ENCODE assay signal across 9 cellular contexts in genomic region chr4:1216869-1217294, GRCh38. TPM values are rescaled to one million over a fixed set of nuclear protein-coding genes. Genes with fewer than 3 reads are reported as not detected.
A peak's percentile ranks its signal among the peaks of the same experiment; 100 is the strongest.
DNase-seq lines count a peak whose midpoint lies in the region; ATAC-seq and TF ChIP-seq lines count a peak whose summit lies in the region.
"Had no signal": no experiment of that assay in that cellular context is flagged by ENCODE, and none has a peak within 500 bp of the region (broad histone marks: within the 10 kb centered on the region; RNA-seq: fewer than 3 reads in every experiment).

No MANE protein-coding gene starts in this region.

- H3K36me3 ChIP-seq in CD4-positive, alpha-beta memory T cell (ENCODE audit: insufficient read depth, low read length): peaks cover 19% of the 10 kb centered on the region
- no peaks in the 10 kb centered on the region for H3K36me3 ChIP-seq in uterus
- no peaks in the 10 kb centered on the region for H3K36me3 ChIP-seq in smooth muscle cell (ENCODE audit: low read depth)

- TF ChIP-seq POLR2A in uterus (IDR thresholded peaks at IDR 0.05): no peak

- H3K4me1 ChIP-seq in CD4-positive, alpha-beta memory T cell (ENCODE audit: insufficient read depth, low read length): peaks cover 40% of the 10 kb centered on the region
- peaks cover 4 to 29% of the 10 kb centered on the region in 2 donors for H3K4me1 ChIP-seq in uterus
- H3K4me1 ChIP-seq in smooth muscle cell (ENCODE audit: low read depth): no peaks in the 10 kb centered on the region

- H3K4me2 ChIP-seq in smooth muscle cell: no peak overlapping the region

- intact Hi-C loops in CD4-positive, alpha-beta memory T cell (cut with micrococcal nuclease): loop anchor here (1.0 to 2.0 kb wide), 2 partner anchors 14 to 50 kb away; no protein-coding TSS in a partner anchor
- intact Hi-C loops in uterus (cut with DNase I; ENCODE audit: low total_unique reads): no loop called here

- peaks cover 25 to 58% (median 36%) of the 10 kb centered on the region in 4 donors for H3K4me1 Mint-ChIP-seq in CD4-positive, alpha-beta memory T cell
- H3K4me1 Mint-ChIP-seq in natural killer cell treated with Interleukin-12 subunit alpha and Interleukin-12 subunit beta and Interleukin-15 and Interleukin-18, amount 100 ng/mL, for 72 hours (ENCODE audit: low read depth in 2 of 2): peaks cover 33 to 43% of the 10 kb centered on the region in 2 donors

- no peaks in the 10 kb centered on the region for H3K9me3 ChIP-seq in CD4-positive, alpha-beta memory T cell (ENCODE audit: control insufficient read depth in 1 of 2, low read length in 2 of 2)
- H3K9me3 ChIP-seq in uterus (no peaks in the 10 kb centered on the region), smooth muscle cell (replicated peaks; ENCODE audit: low read depth) (no peaks in the 10 kb centered on the region)

- H3F3A ChIP-seq in smooth muscle cell (ENCODE audit: low read depth): no peaks in the 10 kb centered on the region

- H3K27ac Mint-ChIP-seq in CD4-positive, alpha-beta memory T cell: peak overlapping the region; percentile 8 to 86 (median 67)
- H3K27ac Mint-ChIP-seq in natural killer cell treated with Interleukin-12 subunit alpha and Interleukin-12 subunit beta and Interleukin-15 and Interleukin-18, amount 100 ng/mL, for 72 hours: peak overlapping the region; percentile 67 to 71
- H3K27ac Mint-ChIP-seq: nephron progenitor cell had no signal

- H2AFZ ChIP-seq in smooth muscle cell (ENCODE audit: low read depth): no peak overlapping the region

- peak overlapping the region; percentile 29 for H3K27ac ChIP-seq in CD4-positive, alpha-beta memory T cell (ENCODE audit: low read depth, low read length)
- H3K27ac ChIP-seq in uterus (peak overlapping the region in 1 of 2 donors; percentile 45), smooth muscle cell (ENCODE audit: low read depth) (no peak overlapping the region)

- peaks cover 0 to 2% (median 0%) of the 10 kb centered on the region in 8 donors for H3K9me3 Mint-ChIP-seq in CD4-positive, alpha-beta memory T cell
- no peaks in the 10 kb centered on the region for H3K9me3 Mint-ChIP-seq in natural killer cell treated with Interleukin-12 subunit alpha and Interleukin-12 subunit beta and Interleukin-15 and Interleukin-18, amount 100 ng/mL, for 72 hours
- H3K9me3 Mint-ChIP-seq: nephron progenitor cell had no signal

- H3K36me3 Mint-ChIP-seq in CD4-positive, alpha-beta memory T cell: peaks cover 24 to 36% of the 10 kb centered on the region in 2 donors
- H3K36me3 Mint-ChIP-seq in natural killer cell treated with Interleukin-12 subunit alpha and Interleukin-12 subunit beta and Interleukin-15 and Interleukin-18, amount 100 ng/mL, for 72 hours: peaks cover 9% of the 10 kb centered on the region

- H3K4me3 ChIP-seq in CD4-positive, alpha-beta memory T cell (ENCODE audit: low read length in 2 of 2): peak overlapping the region in 1 of 2 donors; percentile 57
- no peak overlapping the region for H3K4me3 ChIP-seq in uterus
- H3K4me3 ChIP-seq in smooth muscle cell: no peak overlapping the region

- H3K27me3 Mint-ChIP-seq in CD4-positive, alpha-beta memory T cell: no peaks in the 10 kb centered on the region
- no peaks in the 10 kb centered on the region for H3K27me3 Mint-ChIP-seq in natural killer cell treated with Interleukin-12 subunit alpha and Interleukin-12 subunit beta and Interleukin-15 and Interleukin-18, amount 100 ng/mL, for 72 hours

- CTCF ChIA-PET in CD4-positive, alpha-beta memory T cell (lab: Charles Lee; ENCODE audit: partially characterized antibody): interaction anchor here (0.6 to 4.7 kb wide), 6 partner anchors 13 to 87 kb away, joined by 3 to 22 read pairs (median 4); no protein-coding TSS in a partner anchor

- no peak overlapping the region for H3K9ac ChIP-seq in smooth muscle cell (ENCODE audit: low read depth)

- H3K79me2 ChIP-seq in smooth muscle cell (ENCODE audit: low read depth): peaks cover 7% of the 10 kb centered on the region

- ATAC-seq in natural killer cell treated with Interleukin-12 subunit alpha and Interleukin-12 subunit beta and Interleukin-15 and Interleukin-18, amount 100 ng/mL, for 72 hours: peak; percentile 85 to 89
- ATAC-seq in HG03025 (IDR thresholded peaks at IDR 0.05; ENCODE audit: low FRiP score, unreplicated experiment): no peak

- TF ChIP-seq CTCF in uterus (IDR thresholded peaks at IDR 0.05): no peak
- TF ChIP-seq CTCF in smooth muscle cell (IDR thresholded peaks at IDR 0.05; ENCODE audit: borderline replicate concordance, insufficient read depth, poor library complexity, severe bottlenecking): no peak

- POLR2A ChIA-PET in CD4-positive, alpha-beta memory T cell (lab: Charles Lee; ENCODE audit: partially characterized antibody): interaction anchor here (0.8 to 5.5 kb wide), 6 partner anchors 13 to 51 kb away, joined by 3 to 35 read pairs (median 6); partner anchors contain the start of gene CTBP1

- peak; percentile 63 to 73 (median 72) for DNase-seq in CD4-positive, alpha-beta memory T cell
- peak; percentile 27 for DNase-seq in RPMI8226
- peak; percentile 41 for DNase-seq in activated T-helper 9 cell treated with anti-CD3 and anti-CD28 coated beads, Interleukin-2, amount 50 U/mL, for 16 hours (ENCODE audit: low read depth)
- peak; percentile 77 for DNase-seq in natural killer cell treated with Interleukin-12 subunit alpha and Interleukin-12 subunit beta and Interleukin-15 and Interleukin-18, amount 100 ng/mL, for 72 hours (ENCODE audit: low spot score)
- DNase-seq in uterus: no peak
- no peak for DNase-seq in smooth muscle cell (lab: John Stamatoyannopoulos, UW; ENCODE audit: unreplicated experiment)
- no peak for DNase-seq in NCI-H2081 (lab: John Stamatoyannopoulos, UW)
- DNase-seq: nephron progenitor cell had no signal

- no peaks in the 10 kb centered on the region for H3K27me3 ChIP-seq in CD4-positive, alpha-beta memory T cell (ENCODE audit: insufficient read depth, low read length)
- H3K27me3 ChIP-seq in uterus: no peaks in the 10 kb centered on the region
- H3K27me3 ChIP-seq in smooth muscle cell (ENCODE audit: low read depth): no peaks in the 10 kb centered on the region

- peak overlapping the region in 7 of 8 donors; percentile 65 to 81 (median 72) for H3K4me3 Mint-ChIP-seq in CD4-positive, alpha-beta memory T cell
- peak overlapping the region; percentile 49 for H3K4me3 Mint-ChIP-seq in natural killer cell treated with Interleukin-12 subunit alpha and Interleukin-12 subunit beta and Interleukin-15 and Interleukin-18, amount 100 ng/mL, for 72 hours
- H3K4me3 Mint-ChIP-seq: nephron progenitor cell had no signal

- 96% methylated on average over 21 of the region's 21 CpGs for WGBS in smooth muscle cell (ENCODE audit: low lambda C conversion rate)

- H4K20me1 ChIP-seq in smooth muscle cell (ENCODE audit: low read depth): peaks cover 62% of the 10 kb centered on the region

RNA-seq across cellular contexts. Expression of gene CTBP1, which starts 32.0 kb away (rescaled TPM):
- total RNA-seq in CD4-positive, alpha-beta memory T cell: 100 to 1,000 TPM; 186 to 195 TPM
- 10 to 100 TPM; 39.3 to 79.0 TPM for polyA plus RNA-seq in CD4-positive, alpha-beta memory T cell
- 100 to 1,000 TPM; 109 to 245 TPM for total RNA-seq in natural killer cell treated with Interleukin-12 subunit alpha and Interleukin-12 subunit beta and Interleukin-15 and Interleukin-18, amount 100 ng/mL, for 72 hours
- total RNA-seq in uterus (100 to 1,000 TPM; 104 to 193 (median 162) TPM), smooth muscle cell (59.1 and 76.9 TPM in 2 replicates)
- 132 and 135 TPM in 2 replicates for polyA plus RNA-seq in smooth muscle cell

RNA-seq across cellular contexts. Expression of gene SPON2, which starts 44.5 kb away (rescaled TPM):
- total RNA-seq in CD4-positive, alpha-beta memory T cell: 1 to 10 TPM; 7.2 TPM
- polyA plus RNA-seq in CD4-positive, alpha-beta memory T cell: 1 to 10 TPM; 5.4 to 8.4 TPM
- 10 to 100 TPM in 1 of 2 donors, 1 to 10 TPM in 1; 1.5 to 13.6 TPM for total RNA-seq in natural killer cell treated with Interleukin-12 subunit alpha and Interleukin-12 subunit beta and Interleukin-15 and Interleukin-18, amount 100 ng/mL, for 72 hours
- total RNA-seq in uterus (100 to 1,000 TPM in 2 of 4 donors, 10 to 100 TPM in 2; 60.6 to 262 (median 115) TPM), smooth muscle cell (152 and 171 TPM in 2 replicates)
- polyA plus RNA-seq in smooth muscle cell: 388 and 427 TPM in 2 replicates

Comparison
In these comparisons a context has a peak if more than half of its experiments do, and no peak if none do; other contexts are left out.
1. DNase-seq: peak in CD4-positive, alpha-beta memory T cell (5 of 5), RPMI8226 (single experiment), activated T-helper 9 cell treated with anti-CD3 and anti-CD28 coated beads, Interleukin-2, amount 50 U/mL, for 16 hours (single experiment) and natural killer cell treated with Interleukin-12 subunit alpha and Interleukin-12 subunit beta and Interleukin-15 and Interleukin-18, amount 100 ng/mL, for 72 hours (single experiment); none in uterus (0 of 2), smooth muscle cell (single experiment) and NCI-H2081 (0 of 2).
2. RNA of gene SPON2, which starts 44.5 kb away (total RNA-seq): 152 to 171 TPM in smooth muscle cell and 60.6 to 262 TPM in uterus; 1.5 to 13.6 TPM in natural killer cell treated with Interleukin-12 subunit alpha and Interleukin-12 subunit beta and Interleukin-15 and Interleukin-18, amount 100 ng/mL, for 72 hours and 7.2 TPM in CD4-positive, alpha-beta memory T cell; every median in the first group is over 4 times any median in the second.